Comparison of ENCODE assay signal across 4 cellular contexts in genomic region chr9:68323749-68324148, GRCh38. TPM values are rescaled to one million over a fixed set of nuclear protein-coding genes. Genes with fewer than 3 reads are reported as not detected.
"Had no signal": no experiment of that assay in that cellular context is flagged by ENCODE, and none has a peak within 500 bp of the region (broad histone marks: within the 10 kb centered on the region; RNA-seq: fewer than 3 reads in every experiment).

No MANE protein-coding gene starts in this region.

RNA-seq across cellular contexts. Expression of gene FOXD4L3, which starts 21.1 kb away (rescaled TPM):
- total RNA-seq: HepG2, HT-29, HT1080, IMR-90 had no signal

RNA-seq across cellular contexts. Expression of gene PGM5, which starts 32.7 kb away (rescaled TPM):
- total RNA-seq: HepG2 had no signal
